Comparison of ENCODE assay signal across 1 cellular context in genomic region chr11:68271023-68271780, GRCh38.
TF ChIP-seq lines count a peak whose summit lies in the region.

No MANE protein-coding gene starts in this region.

TF ChIP-seq in GM12878, 131 proteins besides CTCF, POLR2A, EP300 and RAD21 (continued from another document and continues in another):
- TF ChIP-seq RAD51 (IDR thresholded peaks at IDR 0.05) (no peak), NR2C1 (IDR thresholded peaks at IDR 0.05) (no peak), PAX8 (IDR thresholded peaks at IDR 0.05) (no peak), RBBP5 (conservative IDR thresholded peaks at IDR 0.05) (no peak), ZBED1 (IDR thresholded peaks at IDR 0.05; ENCODE audit: borderline replicate concordance) (no peak), ZNF274 (IDR thresholded peaks at IDR 0.05; ENCODE audit: insufficient read depth, insufficient read length) (no peak), ZNF24 (IDR thresholded peaks at IDR 0.05) (no peak), MEF2A (IDR thresholded peaks at IDR 0.05; ENCODE audit: insufficient read depth, low read depth, low read length) (no peak), ZNF207 (IDR thresholded peaks at IDR 0.05; ENCODE audit: borderline replicate concordance) (peak; percentile 51; the same call in 1 of the 2 replicates), TCF7 (IDR thresholded peaks at IDR 0.05; ENCODE audit: borderline replicate concordance) (no peak), PML (IDR thresholded peaks at IDR 0.05; ENCODE audit: low read length) (0 out of 2 replicates have a peak, but pooled peaks have one; percentile 5), FOXM1 (IDR thresholded peaks at IDR 0.05; ENCODE audit: low read depth, low read length) (no peak), E2F4 (IDR thresholded peaks at IDR 0.05; ENCODE audit: low read depth, low read length) (no peak), RB1 (IDR thresholded peaks at IDR 0.05; ENCODE audit: borderline replicate concordance) (no peak), STAT1 (conservative IDR thresholded peaks at IDR 0.05) (no peak), MTA2 (IDR thresholded peaks at IDR 0.05; ENCODE audit: low read depth) (no peak), FOXK2 (IDR thresholded peaks at IDR 0.05) (peak; percentile 78), MEF2B (IDR thresholded peaks at IDR 0.05; ENCODE audit: partially characterized antibody, poor library complexity, severe bottlenecking) (no peak), CREB1 (IDR thresholded peaks at IDR 0.05; ENCODE audit: low read depth) (peak; percentile 35; the same call in 1 of the 2 replicates), NR2F1 (conservative IDR thresholded peaks at IDR 0.05) (no peak), HDAC6 (IDR thresholded peaks at IDR 0.05; ENCODE audit: unreplicated experiment) (no peak), ZBTB33 (IDR thresholded peaks at IDR 0.05) (no peak), CUX1 (IDR thresholded peaks at IDR 0.05; ENCODE audit: insufficient replicate concordance, low read depth, low read length) (no peak), TCF12 (IDR thresholded peaks at IDR 0.05; ENCODE audit: low read depth, low read length) (0 out of 2 replicates have a peak, but pooled peaks have one; percentile 51), PAX5 (IDR thresholded peaks at IDR 0.05; ENCODE audit: borderline replicate concordance, low read depth, low read length) (no peak), TARDBP (IDR thresholded peaks at IDR 0.05; ENCODE audit: borderline replicate concordance) (no peak), JUNB (IDR thresholded peaks at IDR 0.05) (no peak)
- TF ChIP-seq, protein P1, sequence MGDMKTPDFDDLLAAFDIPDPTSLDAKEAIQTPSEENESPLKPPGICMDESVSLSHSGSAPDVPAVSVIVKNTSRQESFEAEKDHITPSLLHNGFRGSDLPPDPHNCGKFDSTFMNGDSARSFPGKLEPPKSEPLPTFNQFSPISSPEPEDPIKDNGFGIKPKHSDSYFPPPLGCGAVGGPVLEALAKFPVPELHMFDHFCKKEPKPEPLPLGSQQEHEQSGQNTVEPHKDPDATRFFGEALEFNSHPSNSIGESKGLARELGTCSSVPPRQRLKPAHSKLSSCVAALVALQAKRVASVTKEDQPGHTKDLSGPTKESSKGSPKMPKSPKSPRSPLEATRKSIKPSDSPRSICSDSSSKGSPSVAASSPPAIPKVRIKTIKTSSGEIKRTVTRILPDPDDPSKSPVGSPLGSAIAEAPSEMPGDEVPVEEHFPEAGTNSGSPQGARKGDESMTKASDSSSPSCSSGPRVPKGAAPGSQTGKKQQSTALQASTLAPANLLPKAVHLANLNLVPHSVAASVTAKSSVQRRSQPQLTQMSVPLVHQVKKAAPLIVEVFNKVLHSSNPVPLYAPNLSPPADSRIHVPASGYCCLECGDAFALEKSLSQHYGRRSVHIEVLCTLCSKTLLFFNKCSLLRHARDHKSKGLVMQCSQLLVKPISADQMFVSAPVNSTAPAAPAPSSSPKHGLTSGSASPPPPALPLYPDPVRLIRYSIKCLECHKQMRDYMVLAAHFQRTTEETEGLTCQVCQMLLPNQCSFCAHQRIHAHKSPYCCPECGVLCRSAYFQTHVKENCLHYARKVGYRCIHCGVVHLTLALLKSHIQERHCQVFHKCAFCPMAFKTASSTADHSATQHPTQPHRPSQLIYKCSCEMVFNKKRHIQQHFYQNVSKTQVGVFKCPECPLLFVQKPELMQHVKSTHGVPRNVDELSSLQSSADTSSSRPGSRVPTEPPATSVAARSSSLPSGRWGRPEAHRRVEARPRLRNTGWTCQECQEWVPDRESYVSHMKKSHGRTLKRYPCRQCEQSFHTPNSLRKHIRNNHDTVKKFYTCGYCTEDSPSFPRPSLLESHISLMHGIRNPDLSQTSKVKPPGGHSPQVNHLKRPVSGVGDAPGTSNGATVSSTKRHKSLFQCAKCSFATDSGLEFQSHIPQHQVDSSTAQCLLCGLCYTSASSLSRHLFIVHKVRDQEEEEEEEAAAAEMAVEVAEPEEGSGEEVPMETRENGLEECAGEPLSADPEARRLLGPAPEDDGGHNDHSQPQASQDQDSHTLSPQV (IDR thresholded peaks at IDR 0.05) = no peak
- TF ChIP-seq, protein P2, sequence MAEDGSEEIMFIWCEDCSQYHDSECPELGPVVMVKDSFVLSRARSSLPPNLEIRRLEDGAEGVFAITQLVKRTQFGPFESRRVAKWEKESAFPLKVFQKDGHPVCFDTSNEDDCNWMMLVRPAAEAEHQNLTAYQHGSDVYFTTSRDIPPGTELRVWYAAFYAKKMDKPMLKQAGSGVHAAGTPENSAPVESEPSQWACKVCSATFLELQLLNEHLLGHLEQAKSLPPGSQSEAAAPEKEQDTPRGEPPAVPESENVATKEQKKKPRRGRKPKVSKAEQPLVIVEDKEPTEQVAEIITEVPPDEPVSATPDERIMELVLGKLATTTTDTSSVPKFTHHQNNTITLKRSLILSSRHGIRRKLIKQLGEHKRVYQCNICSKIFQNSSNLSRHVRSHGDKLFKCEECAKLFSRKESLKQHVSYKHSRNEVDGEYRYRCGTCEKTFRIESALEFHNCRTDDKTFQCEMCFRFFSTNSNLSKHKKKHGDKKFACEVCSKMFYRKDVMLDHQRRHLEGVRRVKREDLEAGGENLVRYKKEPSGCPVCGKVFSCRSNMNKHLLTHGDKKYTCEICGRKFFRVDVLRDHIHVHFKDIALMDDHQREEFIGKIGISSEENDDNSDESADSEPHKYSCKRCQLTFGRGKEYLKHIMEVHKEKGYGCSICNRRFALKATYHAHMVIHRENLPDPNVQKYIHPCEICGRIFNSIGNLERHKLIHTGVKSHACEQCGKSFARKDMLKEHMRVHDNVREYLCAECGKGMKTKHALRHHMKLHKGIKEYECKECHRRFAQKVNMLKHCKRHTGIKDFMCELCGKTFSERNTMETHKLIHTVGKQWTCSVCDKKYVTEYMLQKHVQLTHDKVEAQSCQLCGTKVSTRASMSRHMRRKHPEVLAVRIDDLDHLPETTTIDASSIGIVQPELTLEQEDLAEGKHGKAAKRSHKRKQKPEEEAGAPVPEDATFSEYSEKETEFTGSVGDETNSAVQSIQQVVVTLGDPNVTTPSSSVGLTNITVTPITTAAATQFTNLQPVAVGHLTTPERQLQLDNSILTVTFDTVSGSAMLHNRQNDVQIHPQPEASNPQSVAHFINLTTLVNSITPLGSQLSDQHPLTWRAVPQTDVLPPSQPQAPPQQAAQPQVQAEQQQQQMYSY (CRISPR knock-in tag; IDR thresholded peaks at IDR 0.05) = no peak
- TF ChIP-seq, protein P3, sequence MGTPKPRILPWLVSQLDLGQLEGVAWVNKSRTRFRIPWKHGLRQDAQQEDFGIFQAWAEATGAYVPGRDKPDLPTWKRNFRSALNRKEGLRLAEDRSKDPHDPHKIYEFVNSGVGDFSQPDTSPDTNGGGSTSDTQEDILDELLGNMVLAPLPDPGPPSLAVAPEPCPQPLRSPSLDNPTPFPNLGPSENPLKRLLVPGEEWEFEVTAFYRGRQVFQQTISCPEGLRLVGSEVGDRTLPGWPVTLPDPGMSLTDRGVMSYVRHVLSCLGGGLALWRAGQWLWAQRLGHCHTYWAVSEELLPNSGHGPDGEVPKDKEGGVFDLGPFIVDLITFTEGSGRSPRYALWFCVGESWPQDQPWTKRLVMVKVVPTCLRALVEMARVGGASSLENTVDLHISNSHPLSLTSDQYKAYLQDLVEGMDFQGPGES (IDR thresholded peaks at IDR 0.05) = no peak
- TF ChIP-seq, protein P4, sequence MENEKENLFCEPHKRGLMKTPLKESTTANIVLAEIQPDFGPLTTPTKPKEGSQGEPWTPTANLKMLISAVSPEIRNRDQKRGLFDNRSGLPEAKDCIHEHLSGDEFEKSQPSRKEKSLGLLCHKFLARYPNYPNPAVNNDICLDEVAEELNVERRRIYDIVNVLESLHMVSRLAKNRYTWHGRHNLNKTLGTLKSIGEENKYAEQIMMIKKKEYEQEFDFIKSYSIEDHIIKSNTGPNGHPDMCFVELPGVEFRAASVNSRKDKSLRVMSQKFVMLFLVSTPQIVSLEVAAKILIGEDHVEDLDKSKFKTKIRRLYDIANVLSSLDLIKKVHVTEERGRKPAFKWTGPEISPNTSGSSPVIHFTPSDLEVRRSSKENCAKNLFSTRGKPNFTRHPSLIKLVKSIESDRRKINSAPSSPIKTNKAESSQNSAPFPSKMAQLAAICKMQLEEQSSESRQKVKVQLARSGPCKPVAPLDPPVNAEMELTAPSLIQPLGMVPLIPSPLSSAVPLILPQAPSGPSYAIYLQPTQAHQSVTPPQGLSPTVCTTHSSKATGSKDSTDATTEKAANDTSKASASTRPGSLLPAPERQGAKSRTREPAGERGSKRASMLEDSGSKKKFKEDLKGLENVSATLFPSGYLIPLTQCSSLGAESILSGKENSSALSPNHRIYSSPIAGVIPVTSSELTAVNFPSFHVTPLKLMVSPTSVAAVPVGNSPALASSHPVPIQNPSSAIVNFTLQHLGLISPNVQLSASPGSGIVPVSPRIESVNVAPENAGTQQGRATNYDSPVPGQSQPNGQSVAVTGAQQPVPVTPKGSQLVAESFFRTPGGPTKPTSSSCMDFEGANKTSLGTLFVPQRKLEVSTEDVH (IDR thresholded peaks at IDR 0.05; ENCODE audit: low read depth, partially characterized antibody) = no peak
- TF ChIP-seq, protein P5, sequence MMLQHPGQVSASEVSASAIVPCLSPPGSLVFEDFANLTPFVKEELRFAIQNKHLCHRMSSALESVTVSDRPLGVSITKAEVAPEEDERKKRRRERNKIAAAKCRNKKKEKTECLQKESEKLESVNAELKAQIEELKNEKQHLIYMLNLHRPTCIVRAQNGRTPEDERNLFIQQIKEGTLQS (IDR thresholded peaks at IDR 0.05; ENCODE audit: borderline replicate concordance, extremely low read depth, low read depth, low read length) = no peak
- TF ChIP-seq, protein P6, sequence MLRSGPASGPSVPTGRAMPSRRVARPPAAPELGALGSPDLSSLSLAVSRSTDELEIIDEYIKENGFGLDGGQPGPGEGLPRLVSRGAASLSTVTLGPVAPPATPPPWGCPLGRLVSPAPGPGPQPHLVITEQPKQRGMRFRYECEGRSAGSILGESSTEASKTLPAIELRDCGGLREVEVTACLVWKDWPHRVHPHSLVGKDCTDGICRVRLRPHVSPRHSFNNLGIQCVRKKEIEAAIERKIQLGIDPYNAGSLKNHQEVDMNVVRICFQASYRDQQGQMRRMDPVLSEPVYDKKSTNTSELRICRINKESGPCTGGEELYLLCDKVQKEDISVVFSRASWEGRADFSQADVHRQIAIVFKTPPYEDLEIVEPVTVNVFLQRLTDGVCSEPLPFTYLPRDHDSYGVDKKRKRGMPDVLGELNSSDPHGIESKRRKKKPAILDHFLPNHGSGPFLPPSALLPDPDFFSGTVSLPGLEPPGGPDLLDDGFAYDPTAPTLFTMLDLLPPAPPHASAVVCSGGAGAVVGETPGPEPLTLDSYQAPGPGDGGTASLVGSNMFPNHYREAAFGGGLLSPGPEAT (IDR thresholded peaks at IDR 0.05; ENCODE audit: low read depth) = 0 out of 2 replicates have a peak, but pooled peaks have one; percentile 18
